1 cellular context compared by ENCODE assay signal in genomic region chr7:120950539-120951308, GRCh38.
TF ChIP-seq lines count a peak whose summit lies in the region.

Gene ING3, plus strand, starts transcription at chr7:120950777. Its CDS starts 120 bp downstream, at chr7:120950897.

TF ChIP-seq in HepG2, 621 proteins besides CTCF, POLR2A, EP300 and RAD21 (continued from another document and continues in another):
- TF ChIP-seq PAXIP1 (CRISPR knock-in tag; conservative IDR thresholded peaks at IDR 0.05) (peak; percentile 9; the same call in 1 of the 2 replicates), FOXK1 (CRISPR knock-in tag; IDR thresholded peaks at IDR 0.05; ENCODE audit: borderline replicate concordance, low read depth) (peak; percentile 97), PATZ1 (CRISPR knock-in tag; IDR thresholded peaks at IDR 0.05) (peak; percentile 72), TGIF2 (CRISPR knock-in tag; IDR thresholded peaks at IDR 0.05) (peak; percentile 90; the same call in 1 of the 2 replicates), TBL1XR1 (IDR thresholded peaks at IDR 0.05; ENCODE audit: borderline replicate concordance, low read length, partially characterized antibody) (peak; percentile 17), FOSL2 (CRISPR knock-in tag; IDR thresholded peaks at IDR 0.05) (peak; percentile 45), AGO1 (IDR thresholded peaks at IDR 0.05; ENCODE audit: low read depth, low read length, poor library complexity, severe bottlenecking) (peak; percentile 63), ZNF136 (CRISPR knock-in tag; IDR thresholded peaks at IDR 0.05; ENCODE audit: low read depth) (no peak), ARID3A (IDR thresholded peaks at IDR 0.05; ENCODE audit: low read depth, low read length) (no peak), RFX5 (IDR thresholded peaks at IDR 0.05; ENCODE audit: low read depth, low read length) (peak; percentile 68), CEBPG (CRISPR knock-in tag; IDR thresholded peaks at IDR 0.05) (peak; percentile 46), MIER3 (CRISPR knock-in tag; IDR thresholded peaks at IDR 0.05; ENCODE audit: borderline replicate concordance) (peak; percentile 64; the same call in 1 of the 2 replicates), SKI (IDR thresholded peaks at IDR 0.05; ENCODE audit: partially characterized antibody) (no peak), TERF1 (CRISPR knock-in tag; IDR thresholded peaks at IDR 0.05) (no peak), ZMYM2 (CRISPR knock-in tag; IDR thresholded peaks at IDR 0.05) (0 out of 2 replicates have a peak, but pooled peaks have one; percentile 3), ZFYVE20 (CRISPR knock-in tag; IDR thresholded peaks at IDR 0.05; ENCODE audit: borderline replicate concordance, low read depth) (no peak), CBFB (CRISPR knock-in tag; IDR thresholded peaks at IDR 0.05) (0 out of 2 replicates have a peak, but pooled peaks have one; percentile 31), ZNF577 (CRISPR knock-in tag; IDR thresholded peaks at IDR 0.05; ENCODE audit: borderline replicate concordance, low read depth) (no peak), MAX (IDR thresholded peaks at IDR 0.05) (peak; percentile 52), HINFP (CRISPR knock-in tag; IDR thresholded peaks at IDR 0.05; ENCODE audit: low read depth) (peak; percentile 17; the same call in 1 of the 2 replicates), THAP9 (CRISPR knock-in tag; IDR thresholded peaks at IDR 0.05; ENCODE audit: borderline replicate concordance) (peak; percentile 53; the same call in 1 of the 2 replicates), ZNF609 (CRISPR knock-in tag; IDR thresholded peaks at IDR 0.05; ENCODE audit: borderline replicate concordance) (peak; percentile 10; the same call in 1 of the 2 replicates), MXI1 (IDR thresholded peaks at IDR 0.05; ENCODE audit: borderline replicate concordance, low read depth, low read length) (peak; percentile 86; the same call in 1 of the 3 replicates), HNRNPK (IDR thresholded peaks at IDR 0.05; ENCODE audit: low read depth, low read length, poor library complexity, severe bottlenecking) (no peak), KAT7 (CRISPR knock-in tag; IDR thresholded peaks at IDR 0.05; ENCODE audit: borderline replicate concordance) (no peak; the same call in 1 of the 2 replicates), ZNF75D (CRISPR knock-in tag; IDR thresholded peaks at IDR 0.05; ENCODE audit: borderline replicate concordance) (no peak), PPARG (CRISPR knock-in tag; conservative IDR thresholded peaks at IDR 0.05) (peak; percentile 40; the same call in 1 of the 2 replicates), NFIC (IDR thresholded peaks at IDR 0.05; ENCODE audit: low read length) (peak; percentile 11; the same call in 1 of the 2 replicates), ZNF180 (CRISPR knock-in tag; IDR thresholded peaks at IDR 0.05; ENCODE audit: borderline replicate concordance, low read depth) (no peak), RORA (CRISPR knock-in tag; IDR thresholded peaks at IDR 0.05) (no peak), PHF20 (CRISPR knock-in tag; IDR thresholded peaks at IDR 0.05) (peak; percentile 72), POLR2G (IDR thresholded peaks at IDR 0.05; ENCODE audit: low read depth, low read length) (peak; percentile 83), KLF15 (CRISPR knock-in tag; IDR thresholded peaks at IDR 0.05; ENCODE audit: borderline replicate concordance) (no peak), MLX (CRISPR knock-in tag; IDR thresholded peaks at IDR 0.05) (no peak), GABPB1 (CRISPR knock-in tag; IDR thresholded peaks at IDR 0.05) (peak; percentile 78)
